Comparison of ENCODE assay signal across 8 cellular contexts in genomic region chr11:123357353-123357989, GRCh38.
A peak's percentile ranks its signal among the peaks of the same experiment; 100 is the strongest.
DNase-seq lines count a peak whose midpoint lies in the region; ATAC-seq and TF ChIP-seq lines count a peak whose summit lies in the region.

No MANE protein-coding gene starts in this region.

- peak overlapping the region; percentile 96 for H3K27ac Mint-ChIP-seq in activated T-cell treated with anti-CD3 and anti-CD28 coated beads, Interleukin-2, amount 50 U/mL, for 24 hours

- H3K4me3 ChIP-seq in SK-N-MC (peak overlapping the region; percentile 92), esophagus squamous epithelium (peak overlapping the region; percentile 22 to 61 (median 36))

- peaks cover 3% of the 10 kb centered on the region for H3K36me3 Mint-ChIP-seq in activated T-cell treated with anti-CD3 and anti-CD28 coated beads, Interleukin-2, amount 50 U/mL, for 24 hours (ENCODE audit: low read depth)

- TF ChIP-seq POLR2A in esophagus squamous epithelium (IDR thresholded peaks at IDR 0.05): no peak

- WGBS in esophagus squamous epithelium, 2 donors: 51 to 52% methylated on average over 9 of the region's 9 CpGs

- H3K4me3 Mint-ChIP-seq in activated T-cell treated with anti-CD3 and anti-CD28 coated beads, Interleukin-2, amount 50 U/mL, for 24 hours: peak overlapping the region; percentile 83

- no peaks in the 10 kb centered on the region for H3K9me3 ChIP-seq in SK-N-MC (ENCODE audit: low read depth, low read length)
- no peaks in the 10 kb centered on the region for H3K9me3 ChIP-seq in esophagus squamous epithelium

- H3K9me3 Mint-ChIP-seq in activated T-cell treated with anti-CD3 and anti-CD28 coated beads, Interleukin-2, amount 50 U/mL, for 24 hours: no peaks in the 10 kb centered on the region

- peak overlapping the region; percentile 70 for H3K9ac ChIP-seq in SK-N-MC (ENCODE audit: insufficient read length)

- peak; percentile 45 for DNase-seq in activated T-cell treated with anti-CD3 and anti-CD28 coated beads, Interleukin-2, amount 50 U/mL, for 24 hours
- DNase-seq in activated T-cell treated with anti-CD3 and anti-CD28 coated beads, Interleukin-2, amount 50 U/mL, for 1 hour: no peak
- DNase-seq in SK-N-MC (ENCODE audit: low read depth, low spot score) (no peak), esophagus squamous epithelium (lab: John Stamatoyannopoulos, UW) (no peak), DMS53 (lab: John Stamatoyannopoulos, UW) (no peak), NCI-H2171 (lab: John Stamatoyannopoulos, UW) (no peak)
- DNase-seq in stimulated activated CD8-positive, alpha-beta memory T cell treated with anti-CD3 and anti-CD28 coated beads, Interleukin-7, amount 100 ng/mL, for 48 hours (ENCODE audit: extremely low read depth in 1 of 2, low read depth in 1 of 2): peak; percentile 8 to 29

- no peak for TF ChIP-seq CTCF in esophagus squamous epithelium (IDR thresholded peaks at IDR 0.05)

- H3K27ac ChIP-seq in SK-N-MC (no peak overlapping the region), esophagus squamous epithelium (no peak overlapping the region)

- no peaks in the 10 kb centered on the region for H3K36me3 ChIP-seq in SK-N-MC (ENCODE audit: insufficient read depth, low read length)
- H3K36me3 ChIP-seq in esophagus squamous epithelium: no peaks in the 10 kb centered on the region

- peaks cover 0 to 84% (median 0%) of the 10 kb centered on the region in 4 donors for H3K27me3 ChIP-seq in esophagus squamous epithelium

- H3K27me3 Mint-ChIP-seq in activated T-cell treated with anti-CD3 and anti-CD28 coated beads, Interleukin-2, amount 50 U/mL, for 24 hours: peaks cover 57% of the 10 kb centered on the region

- peaks cover 3 to 15% (median 3%) of the 10 kb centered on the region in 3 donors for H3K4me1 ChIP-seq in esophagus squamous epithelium

- H3K4me1 Mint-ChIP-seq in activated T-cell treated with anti-CD3 and anti-CD28 coated beads, Interleukin-2, amount 50 U/mL, for 24 hours (ENCODE audit: low read depth): peaks cover 58% of the 10 kb centered on the region

- intact Hi-C loops in esophagus squamous epithelium (cut with DNase I): no loop called here

- ATAC-seq in HG02678 (IDR thresholded peaks at IDR 0.05; ENCODE audit: unreplicated experiment): no peak

Comparison
In these comparisons a context has a peak if more than half of its experiments do, and no peak if none do; other contexts are left out.
1. DNase-seq: peak in activated T-cell treated with anti-CD3 and anti-CD28 coated beads, Interleukin-2, amount 50 U/mL, for 24 hours (single experiment) and stimulated activated CD8-positive, alpha-beta memory T cell treated with anti-CD3 and anti-CD28 coated beads, Interleukin-7, amount 100 ng/mL, for 48 hours (2 of 2); none in activated T-cell treated with anti-CD3 and anti-CD28 coated beads, Interleukin-2, amount 50 U/mL, for 1 hour (single experiment), SK-N-MC (single experiment), esophagus squamous epithelium (single experiment), DMS53 (single experiment) and NCI-H2171 (single experiment).